11 cellular contexts compared by ENCODE assay signal in genomic region chr10:121994429-121994881, GRCh38. TPM values are rescaled to one million over a fixed set of nuclear protein-coding genes. Genes with fewer than 3 reads are reported as not detected.
A peak's percentile ranks its signal among the peaks of the same experiment; 100 is the strongest.
DNase-seq lines count a peak whose midpoint lies in the region; ATAC-seq and TF ChIP-seq lines count a peak whose summit lies in the region.
"Had no signal": no experiment of that assay in that cellular context is flagged by ENCODE, and none has a peak within 500 bp of the region (broad histone marks: within the 10 kb centered on the region; RNA-seq: fewer than 3 reads in every experiment).

No MANE protein-coding gene starts in this region.

- H3K36me3 ChIP-seq in muscle layer of colon (ENCODE audit: insufficient read depth, low read length) (no peaks in the 10 kb centered on the region), urinary bladder (ENCODE audit: insufficient read depth) (no peaks in the 10 kb centered on the region)
- no peaks in the 10 kb centered on the region for H3K36me3 ChIP-seq in CD8-positive, alpha-beta memory T cell (ENCODE audit: insufficient read depth, low read length)
- H3K36me3 ChIP-seq: neutrophil had no signal

- 12% methylated on average over 9 of the region's 9 CpGs for WGBS in urinary bladder

- peak overlapping the region; percentile 47 for H3K9ac ChIP-seq in muscle layer of colon (ENCODE audit: low read length)

- H3K4me1 Mint-ChIP-seq in activated T-helper 1 cell treated with anti-CD3 and anti-CD28 coated beads, Interleukin-12 subunit alpha, Interleukin-12 subunit beta, Interleukin-2, Interleukin-4 antibody, amounts not matched to agents 30 ng/mL and 10 ng/mL and 1 ng/mL, durations not matched to agents 14 hours and 24 hours and 36 hours (ENCODE audit: low read depth), result peaks cover 6% of the 10 kb centered on the region
- H3K4me1 Mint-ChIP-seq in CD8-positive, alpha-beta memory T cell, result peaks cover 3 to 5% (median 4%) of the 10 kb centered on the region in 3 donors
- H3K4me1 Mint-ChIP-seq: activated naive CD4-positive, alpha-beta T cell treated with anti-CD3 and anti-CD28 coated beads, Interleukin-2, amount 50 U/mL, for 24 hours had no signal

- H3K9me3 ChIP-seq in muscle layer of colon (ENCODE audit: low read length), result no peaks in the 10 kb centered on the region
- no peaks in the 10 kb centered on the region for H3K9me3 ChIP-seq in CD8-positive, alpha-beta memory T cell (ENCODE audit: low read length)
- H3K9me3 ChIP-seq: neutrophil had no signal

- POLR2A ChIA-PET in CD8-positive, alpha-beta memory T cell (lab: Charles Lee), result no interaction called here

- peaks cover 11% of the 10 kb centered on the region for H3K4me1 ChIP-seq in foreskin keratinocyte
- H3K4me1 ChIP-seq in muscle layer of colon (ENCODE audit: insufficient read depth, low read length), result peaks cover 51% of the 10 kb centered on the region
- no peaks in the 10 kb centered on the region for H3K4me1 ChIP-seq in urinary bladder (ENCODE audit: insufficient read depth)
- no peaks in the 10 kb centered on the region for H3K4me1 ChIP-seq in CD8-positive, alpha-beta memory T cell (ENCODE audit: insufficient read depth, low read length)

- H3K36me3 Mint-ChIP-seq in activated T-helper 1 cell treated with anti-CD3 and anti-CD28 coated beads, Interleukin-12 subunit alpha, Interleukin-12 subunit beta, Interleukin-2, Interleukin-4 antibody, amounts not matched to agents 30 ng/mL and 10 ng/mL and 1 ng/mL, durations not matched to agents 14 hours and 24 hours and 36 hours (ENCODE audit: low read depth), result no peaks in the 10 kb centered on the region
- no peaks in the 10 kb centered on the region for H3K36me3 Mint-ChIP-seq in CD8-positive, alpha-beta memory T cell
- H3K36me3 Mint-ChIP-seq: activated naive CD4-positive, alpha-beta T cell treated with anti-CD3 and anti-CD28 coated beads, Interleukin-2, amount 50 U/mL, for 24 hours had no signal

- ATAC-seq in foreskin keratinocyte, result peak; percentile 55
- no peak for ATAC-seq in GM21381 (IDR thresholded peaks at IDR 0.05; ENCODE audit: unreplicated experiment)

- H3K27me3 ChIP-seq in foreskin keratinocyte (no peaks in the 10 kb centered on the region), muscle layer of colon (ENCODE audit: control insufficient read depth in 1 of 2, insufficient read depth in 2 of 2, low read length in 2 of 2) (no peaks in the 10 kb centered on the region)
- peaks cover 6% of the 10 kb centered on the region for H3K27me3 ChIP-seq in CD8-positive, alpha-beta memory T cell (ENCODE audit: insufficient read depth, low read length, poor library complexity, severe bottlenecking)

- H3K9me3 Mint-ChIP-seq in activated T-helper 1 cell treated with anti-CD3 and anti-CD28 coated beads, Interleukin-12 subunit alpha, Interleukin-12 subunit beta, Interleukin-2, Interleukin-4 antibody, amounts not matched to agents 30 ng/mL and 10 ng/mL and 1 ng/mL, durations not matched to agents 14 hours and 24 hours and 36 hours, result no peaks in the 10 kb centered on the region
- peaks cover 0 to 6% (median 0%) of the 10 kb centered on the region in 5 donors for H3K9me3 Mint-ChIP-seq in CD8-positive, alpha-beta memory T cell
- H3K9me3 Mint-ChIP-seq: activated naive CD4-positive, alpha-beta T cell treated with anti-CD3 and anti-CD28 coated beads, Interleukin-2, amount 50 U/mL, for 24 hours had no signal

- CTCF ChIA-PET in CD8-positive, alpha-beta memory T cell (lab: Charles Lee), result no interaction called here

- intact Hi-C loops in activated T-helper 1 cell treated with anti-CD3 and anti-CD28 coated beads, Interleukin-12 subunit alpha, Interleukin-12 subunit beta, Interleukin-2, Interleukin-4 antibody, amounts not matched to agents 30 ng/mL and 10 ng/mL and 1 ng/mL, durations not matched to agents 14 hours and 24 hours and 36 hours (cut with micrococcal nuclease), result no loop called here

- peaks cover 8% of the 10 kb centered on the region for H3K27me3 Mint-ChIP-seq in activated T-helper 1 cell treated with anti-CD3 and anti-CD28 coated beads, Interleukin-12 subunit alpha, Interleukin-12 subunit beta, Interleukin-2, Interleukin-4 antibody, amounts not matched to agents 30 ng/mL and 10 ng/mL and 1 ng/mL, durations not matched to agents 14 hours and 24 hours and 36 hours (ENCODE audit: insufficient read depth)
- peaks cover 8 to 55% of the 10 kb centered on the region in 2 donors for H3K27me3 Mint-ChIP-seq in CD8-positive, alpha-beta memory T cell

- no peak overlapping the region for H3K4me3 Mint-ChIP-seq in activated T-helper 1 cell treated with anti-CD3 and anti-CD28 coated beads, Interleukin-12 subunit alpha, Interleukin-12 subunit beta, Interleukin-2, Interleukin-4 antibody, amounts not matched to agents 30 ng/mL and 10 ng/mL and 1 ng/mL, durations not matched to agents 14 hours and 24 hours and 36 hours
- H3K4me3 Mint-ChIP-seq in CD8-positive, alpha-beta memory T cell, result no peak overlapping the region
- H3K4me3 Mint-ChIP-seq: activated naive CD4-positive, alpha-beta T cell treated with anti-CD3 and anti-CD28 coated beads, Interleukin-2, amount 50 U/mL, for 24 hours had no signal

- TF ChIP-seq CTCF in foreskin keratinocyte (conservative IDR thresholded peaks at IDR 0.05), result peak; percentile 7

- H3K27ac ChIP-seq in foreskin keratinocyte, result no peak overlapping the region
- H3K27ac ChIP-seq in muscle layer of colon (ENCODE audit: low read depth, low read length), result peak overlapping the region; percentile 96
- peak overlapping the region; percentile 62 for H3K27ac ChIP-seq in urinary bladder (ENCODE audit: low read depth)
- H3K27ac ChIP-seq in CD8-positive, alpha-beta memory T cell (ENCODE audit: low read depth, low read length), result no peak overlapping the region
- H3K27ac ChIP-seq: neutrophil had no signal

- no peak overlapping the region for H3K27ac Mint-ChIP-seq in activated T-helper 1 cell treated with anti-CD3 and anti-CD28 coated beads, Interleukin-12 subunit alpha, Interleukin-12 subunit beta, Interleukin-2, Interleukin-4 antibody, amounts not matched to agents 30 ng/mL and 10 ng/mL and 1 ng/mL, durations not matched to agents 14 hours and 24 hours and 36 hours
- H3K27ac Mint-ChIP-seq in CD8-positive, alpha-beta memory T cell, result peak overlapping the region in 1 of 8 donors; percentile 34
- H3K27ac Mint-ChIP-seq: activated naive CD4-positive, alpha-beta T cell treated with anti-CD3 and anti-CD28 coated beads, Interleukin-2, amount 50 U/mL, for 24 hours had no signal

- DNase-seq in NCI-H345 (lab: John Stamatoyannopoulos, UW) (peak; percentile 23), NCI-H345 treated with DMSO at 0.1 percent for 48 hours (lab: John Stamatoyannopoulos, UW; ENCODE audit: unreplicated experiment) (no peak), foreskin keratinocyte (peak in 1 of 2 donors; percentile 17)
- DNase-seq in activated T-helper 1 cell treated with anti-CD3 and anti-CD28 coated beads, Interleukin-12 subunit alpha, Interleukin-12 subunit beta, Interleukin-2, Interleukin-4 antibody, amounts not matched to agents 30 ng/mL and 10 ng/mL and 1 ng/mL, durations not matched to agents 14 hours and 24 hours and 36 hours (ENCODE audit: low spot score), result no peak
- DNase-seq in CD8-positive, alpha-beta memory T cell, result no peak
- DNase-seq: NCI-H226 had no signal

- H3K4me3 ChIP-seq in muscle layer of colon (ENCODE audit: low read depth in 1 of 2, low read length in 2 of 2), result peak overlapping the region in 1 of 2 donors; percentile 21
- H3K4me3 ChIP-seq in urinary bladder (ENCODE audit: low read depth, low read length), result no peak overlapping the region
- no peak overlapping the region for H3K4me3 ChIP-seq in CD8-positive, alpha-beta memory T cell (ENCODE audit: low read length)

RNA-seq across cellular contexts. Expression of gene TACC2, which starts 5.5 kb away (rescaled TPM):
- total RNA-seq in foreskin keratinocyte (21.1 and 24.5 TPM in 2 replicates), urinary bladder (21.2 TPM)
- polyA plus RNA-seq in foreskin keratinocyte (20.5 and 21.9 TPM in 2 replicates), urinary bladder (82.7 TPM)
- total RNA-seq in activated T-helper 1 cell treated with anti-CD3 and anti-CD28 coated beads, Interleukin-12 subunit alpha, Interleukin-12 subunit beta, Interleukin-2, Interleukin-4 antibody, amounts not matched to agents 30 ng/mL and 10 ng/mL and 1 ng/mL, durations not matched to agents 14 hours and 24 hours and 36 hours, result not detected in 2 replicates
- total RNA-seq in CD8-positive, alpha-beta memory T cell, result not detected
- polyA plus RNA-seq in CD8-positive, alpha-beta memory T cell, result not detected

RNA-seq across cellular contexts. Expression of gene NSMCE4A, which starts 19.4 kb away (rescaled TPM):
- total RNA-seq in foreskin keratinocyte (46.2 and 50.5 TPM in 2 replicates), urinary bladder (94.0 TPM)
- polyA plus RNA-seq in foreskin keratinocyte (39.6 and 49.0 TPM in 2 replicates), urinary bladder (60.6 TPM)
- total RNA-seq in activated T-helper 1 cell treated with anti-CD3 and anti-CD28 coated beads, Interleukin-12 subunit alpha, Interleukin-12 subunit beta, Interleukin-2, Interleukin-4 antibody, amounts not matched to agents 30 ng/mL and 10 ng/mL and 1 ng/mL, durations not matched to agents 14 hours and 24 hours and 36 hours, result 77.2 and 79.1 TPM in 2 replicates
- total RNA-seq in CD8-positive, alpha-beta memory T cell, result 10 to 100 TPM; 67.8 to 70.9 TPM
- 58.2 TPM for polyA plus RNA-seq in CD8-positive, alpha-beta memory T cell

Comparison
In these comparisons a context has a peak if more than half of its experiments do, and no peak if none do; other contexts are left out.
1. H3K27ac ChIP-seq: peak in muscle layer of colon (single experiment) and urinary bladder (single experiment); none in foreskin keratinocyte (single experiment) and CD8-positive, alpha-beta memory T cell (single experiment).
2. RNA of gene TACC2, which starts 5.5 kb away (total RNA-seq): 21.2 TPM in urinary bladder (single experiment) and 21.1 to 24.5 TPM in foreskin keratinocyte; not detected in activated T-helper 1 cell treated with anti-CD3 and anti-CD28 coated beads, Interleukin-12 subunit alpha, Interleukin-12 subunit beta, Interleukin-2, Interleukin-4 antibody, amounts not matched to agents 30 ng/mL and 10 ng/mL and 1 ng/mL, durations not matched to agents 14 hours and 24 hours and 36 hours and not detected in CD8-positive, alpha-beta memory T cell; every median in the first group is over 10 times any median in the second.